8 cellular contexts compared by ENCODE assay signal in genomic region chr3:107431048-107431297, GRCh38. TPM values are rescaled to one million over a fixed set of nuclear protein-coding genes. Genes with fewer than 3 reads are reported as not detected.
A peak's percentile ranks its signal among the peaks of the same experiment; 100 is the strongest.
DNase-seq lines count a peak whose midpoint lies in the region; ATAC-seq and TF ChIP-seq lines count a peak whose summit lies in the region.

No MANE protein-coding gene starts in this region.

- no peaks in the 10 kb centered on the region for H3K9me3 Mint-ChIP-seq in WTC11
- H3K9me3 Mint-ChIP-seq in naive thymus-derived CD8-positive, alpha-beta T cell: no peaks in the 10 kb centered on the region

- POLR2A ChIA-PET in WTC11 (lab: Charles Lee): interaction anchor here (0.8 to 1.9 kb wide), 2 partner anchors 94 to 195 kb away, joined by 3 to 5 read pairs; no protein-coding TSS in a partner anchor
- POLR2A ChIA-PET in naive thymus-derived CD8-positive, alpha-beta T cell (lab: Charles Lee): interaction anchor here (0.7 to 1.2 kb wide), 4 partner anchors 10 to 1171 kb away, joined by 3 to 4 read pairs (median 4); no protein-coding TSS in a partner anchor

- CTCF ChIA-PET in WTC11 (lab: Charles Lee): interaction anchor here (0.5 to 4.4 kb wide), 11 partner anchors 9 to 259 kb away, joined by 3 to 64 read pairs (median 4); no protein-coding TSS in a partner anchor

- H3K4me3 Mint-ChIP-seq in WTC11: peak overlapping the region; percentile 87
- peak overlapping the region; percentile 80 to 94 (median 89) for H3K4me3 Mint-ChIP-seq in naive thymus-derived CD8-positive, alpha-beta T cell

- H3K27ac Mint-ChIP-seq in WTC11: no peak overlapping the region
- H3K27ac Mint-ChIP-seq in naive thymus-derived CD8-positive, alpha-beta T cell: peak overlapping the region in 6 of 10 donors; percentile 11 to 68 (median 45)

- peak; percentile 11 for ATAC-seq in HG03097 (IDR thresholded peaks at IDR 0.05; ENCODE audit: low FRiP score, unreplicated experiment)
- ATAC-seq in WTC11: peak; percentile 3
- ATAC-seq in naive thymus-derived CD8-positive, alpha-beta T cell: peak; percentile 43 to 48
- peak; percentile 39 for ATAC-seq in upper lobe of right lung

- DNase-seq in activated gamma-delta T cell treated with Interleukin-2 at 50 U/mL for 16 hours: peak; percentile 5
- DNase-seq in activated gamma-delta T cell (lab: John Stamatoyannopoulos, UW): no peak
- DNase-seq in WTC11 (ENCODE audit: low spot score): peak; percentile 48
- no peak for DNase-seq in epithelial cell of prostate (ENCODE audit: low read depth, low spot score)
- peak in 7 of 10 donors; percentile 6 to 63 (median 33) for DNase-seq in naive thymus-derived CD8-positive, alpha-beta T cell
- no peak for DNase-seq in upper lobe of right lung
- no peak for DNase-seq in OCI-M2 (lab: John Stamatoyannopoulos, UW; ENCODE audit: unreplicated experiment)

- peak overlapping the region; percentile 89 for H3K27ac ChIP-seq in epithelial cell of prostate
- H3K27ac ChIP-seq in upper lobe of right lung: peak overlapping the region; percentile 98

- H3K36me3 ChIP-seq in upper lobe of right lung: no peaks in the 10 kb centered on the region

- H3K27me3 ChIP-seq in upper lobe of right lung: no peaks in the 10 kb centered on the region

- H3K4me1 Mint-ChIP-seq in WTC11: peaks cover 15% of the 10 kb centered on the region
- H3K4me1 Mint-ChIP-seq in naive thymus-derived CD8-positive, alpha-beta T cell: peaks cover 2 to 34% (median 17%) of the 10 kb centered on the region in 4 donors

- H3K4me3 ChIP-seq in upper lobe of right lung: peak overlapping the region; percentile 79

- peaks cover 29% of the 10 kb centered on the region for H3K27me3 Mint-ChIP-seq in WTC11 (ENCODE audit: low read depth)
- H3K27me3 Mint-ChIP-seq in naive thymus-derived CD8-positive, alpha-beta T cell: peaks cover 0 to 8% (median 6%) of the 10 kb centered on the region in 5 donors

- no peaks in the 10 kb centered on the region for H3K9me3 ChIP-seq in upper lobe of right lung

- no peaks in the 10 kb centered on the region for H3K36me3 Mint-ChIP-seq in WTC11
- H3K36me3 Mint-ChIP-seq in naive thymus-derived CD8-positive, alpha-beta T cell: no peaks in the 10 kb centered on the region

- intact Hi-C loops in upper lobe of right lung (cut with DNase I): no loop called here

- H3K4me1 ChIP-seq in upper lobe of right lung: peaks cover 6% of the 10 kb centered on the region

- TF ChIP-seq CTCF in WTC11 (IDR thresholded peaks at IDR 0.05): no peak
- TF ChIP-seq CTCF in upper lobe of right lung (IDR thresholded peaks at IDR 0.05): no peak

TF ChIP-seq in WTC11, 78 proteins besides CTCF, POLR2A, EP300 and RAD21:
- TF ChIP-seq MXD4 (CRISPR knock-in tag; IDR thresholded peaks at IDR 0.05; ENCODE audit: borderline replicate concordance): no peak
- TF ChIP-seq ZNF423 (CRISPR knock-in tag; IDR thresholded peaks at IDR 0.05): no peak
- TF ChIP-seq ZBTB43 (CRISPR knock-in tag; IDR thresholded peaks at IDR 0.05): peak; percentile 81; the same call in 1 of the 2 replicates
- TF ChIP-seq CREB1 (CRISPR knock-in tag; IDR thresholded peaks at IDR 0.05): no peak

RNA-seq across cellular contexts. Expression of gene CCDC54, which starts 53.7 kb away (rescaled TPM):
- total RNA-seq in WTC11 (2021) (not detected in 3 replicates), upper lobe of right lung (not detected)
- not detected for total RNA-seq in naive thymus-derived CD8-positive, alpha-beta T cell
- polyA plus RNA-seq in naive thymus-derived CD8-positive, alpha-beta T cell: not detected

Comparison
In these comparisons a context has a peak if more than half of its experiments do, and no peak if none do; other contexts are left out.
1. DNase-seq: peak in activated gamma-delta T cell treated with Interleukin-2 at 50 U/mL for 16 hours (single experiment), WTC11 (single experiment) and naive thymus-derived CD8-positive, alpha-beta T cell (7 of 10); none in activated gamma-delta T cell (single experiment), epithelial cell of prostate (single experiment), upper lobe of right lung (single experiment) and OCI-M2 (single experiment).
2. Peak in every context shown above with its lines, with median percentiles within 50 percentile points of each other: ATAC-seq.